1 cellular context compared by ENCODE assay signal in the genomic region with DNA sequence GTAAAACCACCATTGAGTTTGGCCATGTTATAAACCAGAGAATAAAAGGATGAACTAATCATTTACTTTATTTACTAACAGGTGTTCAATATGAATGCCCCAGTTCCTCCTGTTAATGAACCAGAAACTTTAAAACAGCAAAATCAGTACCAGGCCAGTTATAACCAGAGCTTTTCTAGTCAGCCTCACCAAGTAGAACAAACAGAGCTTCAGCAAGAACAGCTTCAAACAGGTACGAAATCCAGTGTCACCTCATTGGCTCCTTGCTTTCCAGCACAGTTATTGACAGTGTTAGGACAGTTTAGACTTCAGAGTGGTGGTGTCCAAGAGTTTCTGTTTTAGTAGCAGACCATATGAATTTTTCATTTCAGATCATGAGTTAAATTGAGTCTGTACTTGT.
TF ChIP-seq lines count a peak whose summit lies in the region.

No MANE protein-coding gene starts in this region.

TF ChIP-seq in endothelial cell of umbilical vein, 7 proteins besides CTCF, POLR2A, EP300 and RAD21:
- TF ChIP-seq, protein P1, sequence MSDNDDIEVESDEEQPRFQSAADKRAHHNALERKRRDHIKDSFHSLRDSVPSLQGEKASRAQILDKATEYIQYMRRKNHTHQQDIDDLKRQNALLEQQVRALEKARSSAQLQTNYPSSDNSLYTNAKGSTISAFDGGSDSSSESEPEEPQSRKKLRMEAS (IDR thresholded peaks at IDR 0.05; ENCODE audit: insufficient read depth, insufficient read length): no peak
- TF ChIP-seq FOS (IDR thresholded peaks at IDR 0.05; ENCODE audit: borderline replicate concordance, insufficient read depth, low read length): no peak
